In genomic region chr17:14745541-14745940, GRCh38 we compare ENCODE assay signal across 26 cellular contexts.
DNase-seq lines count a peak whose midpoint lies in the region; ATAC-seq and TF ChIP-seq lines count a peak whose summit lies in the region.
"Had no signal": no experiment of that assay in that cellular context is flagged by ENCODE, and none has a peak within 500 bp of the region (broad histone marks: within the 10 kb centered on the region; RNA-seq: fewer than 3 reads in every experiment).

No MANE protein-coding gene starts in this region.

- DNase-seq in AG09309 (ENCODE audit: low read depth) (peak; percentile 37), PC-3 (no peak), choroid plexus epithelial cell (ENCODE audit: low read depth) (peak; percentile 57), iris pigment epithelial cell (ENCODE audit: low read depth) (peak; percentile 80), occipital lobe (lab: John Stamatoyannopoulos, UW) (no peak), ascending aorta (ENCODE audit: low spot score in 2 of 2) (no peak)
- DNase-seq in activated CD4-positive, alpha-beta T cell treated with anti-CD3 and anti-CD28 coated beads, Interleukin-2, amount 50 U/mL, for 1 hour, result no peak
- no peak for DNase-seq in stimulated activated naive CD8-positive, alpha-beta T cell treated with anti-CD3 and anti-CD28 coated beads, Interleukin-15, Interleukin-2, amounts not matched to agents 100 U/mL and 50 U/mL, for 24 hours
- DNase-seq: ACHN; activated effector memory CD4-positive, alpha-beta T cell treated with anti-CD3 and anti-CD28 coated beads, Interleukin-2, amount 50 U/mL, for 16 hours; activated naive CD8-positive, alpha-beta T cell treated with anti-CD3 and anti-CD28 coated beads for 36 hours; activated T-cell treated with anti-CD3 and anti-CD28 coated beads for 4 hours; C1 segment of cervical spinal cord; effector CD4-positive, alpha-beta T cell; hippocampal formation; immature natural killer cell; left lung; NCI-H1436; NCI-H345; NCI-H774; T-helper 17 cell; tibial artery had no signal

- no peak overlapping the region for H2AFZ ChIP-seq in PC-3 (ENCODE audit: low read length)

- no peaks in the 10 kb centered on the region for H3K9me2 ChIP-seq in PC-3 (replicated peaks; ENCODE audit: low read length)

- no peaks in the 10 kb centered on the region for H3K79me2 ChIP-seq in PC-3 (ENCODE audit: low read length)

- H3K9ac ChIP-seq in PC-3 (ENCODE audit: low read length), result no peak overlapping the region
- H3K9ac ChIP-seq: KMS-11 had no signal

- ATAC-seq in PC-3, result no peak
- no peak for ATAC-seq in stimulated activated naive CD8-positive, alpha-beta T cell treated with anti-CD3 and anti-CD28 coated beads, Interleukin-15, Interleukin-2, amounts not matched to agents 100 U/mL and 50 U/mL, for 24 hours
- ATAC-seq: GM12878, SK-N-SH treated with all-trans-retinoic acid at 6 μM for 48 hours, T-helper 17 cell had no signal

- TF ChIP-seq CTCF in AG09309 (IDR thresholded peaks at IDR 0.05; ENCODE audit: control insufficient read depth, insufficient read depth, low read depth, low read length, missing control alignments) (no peak), PC-3 (conservative IDR thresholded peaks at IDR 0.05; ENCODE audit: low read depth, low read length) (no peak), choroid plexus epithelial cell (conservative IDR thresholded peaks at IDR 0.05; ENCODE audit: low read depth, low read length) (no peak), ascending aorta (IDR thresholded peaks at IDR 0.05) (no peak)

- no peaks in the 10 kb centered on the region for H4K20me1 ChIP-seq in PC-3 (ENCODE audit: low read length)

- H3K9me3 ChIP-seq in PC-3 (ENCODE audit: low read length) (no peaks in the 10 kb centered on the region), ascending aorta (no peaks in the 10 kb centered on the region)
- H3K9me3 ChIP-seq: left lung, tibial artery had no signal

- H3K27me3 ChIP-seq in PC-3 (ENCODE audit: low read length) (no peaks in the 10 kb centered on the region), ascending aorta (no peaks in the 10 kb centered on the region)
- H3K27me3 ChIP-seq: left lung, tibial artery had no signal

- intact Hi-C loops in PC-3 (cut with micrococcal nuclease), result no loop called here
- intact Hi-C loops in ascending aorta (cut with DNase I), result no loop called here

- H3K4me3 ChIP-seq in AG09309 (ENCODE audit: control insufficient read depth, low read depth, low read length) (no peak overlapping the region), PC-3 (ENCODE audit: low read length) (no peak overlapping the region), choroid plexus epithelial cell (ENCODE audit: low read depth, low read length) (no peak overlapping the region), ascending aorta (no peak overlapping the region)
- H3K4me3 ChIP-seq: GM12878, left lung, skin epidermis, tibial artery had no signal

- peak overlapping the region; percentile 68 for H3K27ac ChIP-seq in PC-3 (ENCODE audit: low read length)
- H3K27ac ChIP-seq in ascending aorta, result no peak overlapping the region
- H3K27ac ChIP-seq: KMS-11, tibial artery had no signal

- BruUV-seq in PC-3 (replicated peaks; lab: Mats Ljungman, UMichigan), result no TSS peak

- no peaks in the 10 kb centered on the region for H3K36me3 ChIP-seq in PC-3 (ENCODE audit: low read depth, low read length)
- H3K36me3 ChIP-seq in ascending aorta, result no peaks in the 10 kb centered on the region
- H3K36me3 ChIP-seq: left lung, tibial artery had no signal

- CTCF ChIA-PET in PC-3 (lab: Charles Lee), result no interaction called here

- no peak overlapping the region for H3K4me2 ChIP-seq in PC-3 (ENCODE audit: low read length)
- H3K4me2 ChIP-seq: KMS-11 had no signal

- H3F3A ChIP-seq in PC-3 (ENCODE audit: low read length, unreplicated experiment), result no peaks in the 10 kb centered on the region

- POLR2A ChIA-PET in PC-3 (lab: Charles Lee; ENCODE audit: unreplicated experiment), result no interaction called here

- peaks cover 37% of the 10 kb centered on the region for H3K4me1 ChIP-seq in PC-3 (ENCODE audit: insufficient read depth, low read length)
- H3K4me1 ChIP-seq in ascending aorta, result no peaks in the 10 kb centered on the region
- H3K4me1 ChIP-seq: tibial artery had no signal

Comparison
In these comparisons a context has a peak if more than half of its experiments do, and no peak if none do; other contexts are left out.
1. DNase-seq: peak in AG09309 (single experiment), choroid plexus epithelial cell (single experiment) and iris pigment epithelial cell (single experiment); none in PC-3 (single experiment), activated CD4-positive, alpha-beta T cell treated with anti-CD3 and anti-CD28 coated beads, Interleukin-2, amount 50 U/mL, for 1 hour (single experiment), stimulated activated naive CD8-positive, alpha-beta T cell treated with anti-CD3 and anti-CD28 coated beads, Interleukin-15, Interleukin-2, amounts not matched to agents 100 U/mL and 50 U/mL, for 24 hours (single experiment), occipital lobe (single experiment) and ascending aorta (0 of 2).